ENCODE assay signal across 8 cellular contexts in genomic region chr19:18280247-18281081, GRCh38. TPM values are rescaled to one million over a fixed set of nuclear protein-coding genes. Genes with fewer than 3 reads are reported as not detected.
DNase-seq lines count a peak whose midpoint lies in the region; ATAC-seq and TF ChIP-seq lines count a peak whose summit lies in the region.

No MANE protein-coding gene starts in this region.

- 0% methylated on average over 1 to 3 of the region's 111 CpGs for WGBS in thyroid gland, 2 donors

- ATAC-seq in GM19025 (IDR thresholded peaks at IDR 0.05; ENCODE audit: low read depth, unreplicated experiment) = peak; percentile 11

- no peaks in the 10 kb centered on the region for H3K9me3 Mint-ChIP-seq in activated naive CD4-positive, alpha-beta T cell treated with anti-CD3 and anti-CD28 coated beads, Interleukin-2, amount 10 ng/mL, durations not matched to agents 7 days and 5 days

- H3K27ac Mint-ChIP-seq in activated naive CD4-positive, alpha-beta T cell treated with anti-CD3 and anti-CD28 coated beads, Interleukin-2, amount 10 ng/mL, durations not matched to agents 7 days and 5 days = peak overlapping the region; percentile 99

- H3K36me3 Mint-ChIP-seq in activated naive CD4-positive, alpha-beta T cell treated with anti-CD3 and anti-CD28 coated beads, Interleukin-2, amount 10 ng/mL, durations not matched to agents 7 days and 5 days = peaks cover 39% of the 10 kb centered on the region

- H3K4me1 Mint-ChIP-seq in activated naive CD4-positive, alpha-beta T cell treated with anti-CD3 and anti-CD28 coated beads, Interleukin-2, amount 10 ng/mL, durations not matched to agents 7 days and 5 days = peaks cover 57% of the 10 kb centered on the region

- TF ChIP-seq CTCF in neutrophil (IDR thresholded peaks at IDR 0.05) (no peak), thyroid gland (IDR thresholded peaks at IDR 0.05) (peak in 1 of 6 experiments; percentile 9)

- no peaks in the 10 kb centered on the region for H3K9me3 ChIP-seq in neutrophil
- no peaks in the 10 kb centered on the region for H3K9me3 ChIP-seq in thyroid gland

- H3K36me3 ChIP-seq in neutrophil = peaks cover 8% of the 10 kb centered on the region
- H3K36me3 ChIP-seq in thyroid gland = peaks cover 11 to 12% of the 10 kb centered on the region in 2 donors

- peak overlapping the region; percentile 77 to 83 for H3K4me3 ChIP-seq in neutrophil (ENCODE audit: low read depth in 1 of 2, low read length in 1 of 2)
- peak overlapping the region; percentile 99 for H3K4me3 ChIP-seq in thyroid gland (replicated peaks in 1 of 3)

- H3K27me3 Mint-ChIP-seq in activated naive CD4-positive, alpha-beta T cell treated with anti-CD3 and anti-CD28 coated beads, Interleukin-2, amount 10 ng/mL, durations not matched to agents 7 days and 5 days = peaks cover 4% of the 10 kb centered on the region

- DNase-seq in AG20443 (ENCODE audit: low spot score) (peak; percentile 77), KG1 (lab: John Stamatoyannopoulos, UW) (peak; percentile 19), SHP77 (lab: John Stamatoyannopoulos, UW) (peak; percentile 76 to 78), germinal center (ENCODE audit: low spot score) (peak; percentile 91), thyroid gland (peak; percentile 82)
- DNase-seq in activated naive CD4-positive, alpha-beta T cell treated with anti-CD3 and anti-CD28 coated beads, Interleukin-2, amount 10 ng/mL, durations not matched to agents 7 days and 5 days = peak; percentile 80

- no peaks in the 10 kb centered on the region for H3K27me3 ChIP-seq in neutrophil
- H3K27me3 ChIP-seq in thyroid gland = no peaks in the 10 kb centered on the region

- H3K4me1 ChIP-seq in neutrophil (ENCODE audit: control insufficient read depth in 1 of 2, insufficient read depth in 1 of 2, low read depth in 1 of 2, low read length in 1 of 2) (peaks cover 18 to 19% of the 10 kb centered on the region in 2 experiments), thyroid gland (peaks cover 25 to 40% of the 10 kb centered on the region in 2 donors)

- CTCF ChIA-PET in activated naive CD4-positive, alpha-beta T cell treated with anti-CD3 and anti-CD28 coated beads, Interleukin-2, amount 10 ng/mL, durations not matched to agents 7 days and 5 days (lab: Charles Lee) = interaction anchor here (0.9 to 9.5 kb wide), 9 partner anchors 11 to 131 kb away, joined by 3 to 236 read pairs (median 26); partner anchors contain the start of gene LSM4

- intact Hi-C loops in thyroid gland (cut with DNase I) = no loop called here

- peak; percentile 94 to 97 for TF ChIP-seq POLR2A in thyroid gland (IDR thresholded peaks at IDR 0.05)

- H3K27ac ChIP-seq in neutrophil (peak overlapping the region; percentile 96), thyroid gland (peak overlapping the region; percentile 100)

- peak overlapping the region; percentile 95 for H3K4me3 Mint-ChIP-seq in activated naive CD4-positive, alpha-beta T cell treated with anti-CD3 and anti-CD28 coated beads, Interleukin-2, amount 10 ng/mL, durations not matched to agents 7 days and 5 days

RNA-seq across cellular contexts. Expression of gene JUND, which starts 1.0 kb away (rescaled TPM):
- 100 to 1,000 TPM; 193 to 394 (median 316) TPM for total RNA-seq in thyroid gland

RNA-seq across cellular contexts. Expression of gene IQCN, which starts 6.2 kb away (rescaled TPM):
- 10 to 100 TPM in 1 of 4 donors, 1 to 10 TPM in 3; 5.7 to 17.0 (median 8.9) TPM for total RNA-seq in thyroid gland

RNA-seq across cellular contexts. Expression of gene LSM4, which starts 42.4 kb away (rescaled TPM):
- total RNA-seq in thyroid gland = 100 to 1,000 TPM in 2 of 4 donors, 10 to 100 TPM in 2; 55.2 to 203 (median 140) TPM

RNA-seq across cellular contexts. Expression of gene PDE4C, which starts 54.2 kb away (rescaled TPM):
- 1 to 10 TPM in 1 of 4 donors, under 1 TPM in 2, not detected in 1; 0.27 to 1.4 (median 0.92) TPM for total RNA-seq in thyroid gland

RNA-seq across cellular contexts. Expression of gene PGPEP1, which starts 59.9 kb away (rescaled TPM):
- 10 to 100 TPM; 23.5 to 44.0 (median 27.9) TPM for total RNA-seq in thyroid gland

Comparison
In these comparisons a context has a peak if more than half of its experiments do, and no peak if none do; other contexts are left out.
1. Peak in every context shown above with its lines: DNase-seq, ATAC-seq, H3K4me3 ChIP-seq and H3K27ac ChIP-seq.
2. DNase-seq: peak in every context shown above with its lines; median percentile 91 in germinal center; 82 in thyroid gland; 80 in activated naive CD4-positive, alpha-beta T cell treated with anti-CD3 and anti-CD28 coated beads, Interleukin-2, amount 10 ng/mL, durations not matched to agents 7 days and 5 days; 77 in AG20443; 77 in SHP77; 19 in KG1.